In genomic region chr2:1642066-1642861, GRCh38 we compare ENCODE assay signal across 17 cellular contexts.
DNase-seq lines count a peak whose midpoint lies in the region; ATAC-seq and TF ChIP-seq lines count a peak whose summit lies in the region.
"Had no signal": no experiment of that assay in that cellular context is flagged by ENCODE, and none has a peak within 500 bp of the region (broad histone marks: within the 10 kb centered on the region; RNA-seq: fewer than 3 reads in every experiment).

No MANE protein-coding gene starts in this region.

- H3K4me3 ChIP-seq in H7 (ENCODE audit: insufficient read depth, low read depth, low read length) (no peak overlapping the region), brain microvascular endothelial cell (ENCODE audit: low read depth, low read length) (no peak overlapping the region), sigmoid colon (no peak overlapping the region)
- H3K4me3 ChIP-seq: heart left ventricle, lower lobe of right lung, ovary, upper lobe of right lung had no signal

- no peaks in the 10 kb centered on the region for H3K36me3 Mint-ChIP-seq in natural killer cell treated with Interleukin-12 subunit alpha and Interleukin-12 subunit beta and Interleukin-15 and Interleukin-18, amount 100 ng/mL, for 72 hours
- no peaks in the 10 kb centered on the region for H3K36me3 Mint-ChIP-seq in activated T-helper 2 cell treated with anti-CD3 and anti-CD28 coated beads, Interferon-gamma antibody, Interleukin-2, Interleukin-4, amounts not matched to agents 10 μg/mL and 5 μg/mL and 100 μg/mL, durations not matched to agents 14 hours and 24 hours and 36 hours (ENCODE audit: low read depth)

- peaks cover 8% of the 10 kb centered on the region for H3K36me3 ChIP-seq in H7 (replicated peaks; ENCODE audit: control insufficient read depth, insufficient read depth, low read length)
- H3K36me3 ChIP-seq in brain microvascular endothelial cell (replicated peaks): peaks cover 38% of the 10 kb centered on the region
- H3K36me3 ChIP-seq in sigmoid colon: peaks cover 20 to 65% (median 36%) of the 10 kb centered on the region in 4 donors
- H3K36me3 ChIP-seq: ovary, upper lobe of right lung had no signal

- no peak for TF ChIP-seq POLR2A in sigmoid colon (IDR thresholded peaks at IDR 0.05)

- in situ Hi-C loops in brain microvascular endothelial cell (cut with HindIII; ENCODE audit: low pct_ligation_motif_present, low sequenced_read_pairs): no loop called here

- no peak for TF ChIP-seq CTCF in brain microvascular endothelial cell (IDR thresholded peaks at IDR 0.05; ENCODE audit: low read depth, low read length, missing control alignments)
- TF ChIP-seq CTCF in sigmoid colon (IDR thresholded peaks at IDR 0.05): no peak

- peaks cover 0 to 17% (median 7%) of the 10 kb centered on the region in 4 donors for H3K4me1 ChIP-seq in sigmoid colon

- no peak for TF ChIP-seq EP300 in sigmoid colon (IDR thresholded peaks at IDR 0.05)

- H3K27me3 Mint-ChIP-seq in natural killer cell treated with Interleukin-12 subunit alpha and Interleukin-12 subunit beta and Interleukin-15 and Interleukin-18, amount 100 ng/mL, for 72 hours: no peaks in the 10 kb centered on the region
- no peaks in the 10 kb centered on the region for H3K27me3 Mint-ChIP-seq in activated T-helper 2 cell treated with anti-CD3 and anti-CD28 coated beads, Interferon-gamma antibody, Interleukin-2, Interleukin-4, amounts not matched to agents 10 μg/mL and 5 μg/mL and 100 μg/mL, durations not matched to agents 14 hours and 24 hours and 36 hours (ENCODE audit: low read depth)
- H3K27me3 Mint-ChIP-seq: activated CD4-positive, alpha-beta memory T cell treated with anti-CD3 and anti-CD28 coated beads, Interleukin-2, amount 10 ng/mL, durations not matched to agents 7 days and 5 days had no signal

- H3K9me3 Mint-ChIP-seq in natural killer cell treated with Interleukin-12 subunit alpha and Interleukin-12 subunit beta and Interleukin-15 and Interleukin-18, amount 100 ng/mL, for 72 hours: no peaks in the 10 kb centered on the region
- H3K9me3 Mint-ChIP-seq in activated T-helper 2 cell treated with anti-CD3 and anti-CD28 coated beads, Interferon-gamma antibody, Interleukin-2, Interleukin-4, amounts not matched to agents 10 μg/mL and 5 μg/mL and 100 μg/mL, durations not matched to agents 14 hours and 24 hours and 36 hours: no peaks in the 10 kb centered on the region
- H3K9me3 Mint-ChIP-seq: activated CD4-positive, alpha-beta memory T cell treated with anti-CD3 and anti-CD28 coated beads, Interleukin-2, amount 10 ng/mL, durations not matched to agents 7 days and 5 days had no signal

- no peaks in the 10 kb centered on the region for H3K9me3 ChIP-seq in sigmoid colon
- H3K9me3 ChIP-seq: heart left ventricle, lower lobe of right lung, ovary, upper lobe of right lung had no signal

- no peaks in the 10 kb centered on the region for H3K4me1 Mint-ChIP-seq in natural killer cell treated with Interleukin-12 subunit alpha and Interleukin-12 subunit beta and Interleukin-15 and Interleukin-18, amount 100 ng/mL, for 72 hours (ENCODE audit: low read depth in 2 of 2)
- H3K4me1 Mint-ChIP-seq in activated T-helper 2 cell treated with anti-CD3 and anti-CD28 coated beads, Interferon-gamma antibody, Interleukin-2, Interleukin-4, amounts not matched to agents 10 μg/mL and 5 μg/mL and 100 μg/mL, durations not matched to agents 14 hours and 24 hours and 36 hours (ENCODE audit: low read depth): no peaks in the 10 kb centered on the region
- H3K4me1 Mint-ChIP-seq: activated CD4-positive, alpha-beta memory T cell treated with anti-CD3 and anti-CD28 coated beads, Interleukin-2, amount 10 ng/mL, durations not matched to agents 7 days and 5 days had no signal

- no peak overlapping the region for H3K4me3 Mint-ChIP-seq in natural killer cell treated with Interleukin-12 subunit alpha and Interleukin-12 subunit beta and Interleukin-15 and Interleukin-18, amount 100 ng/mL, for 72 hours
- no peak overlapping the region for H3K4me3 Mint-ChIP-seq in activated T-helper 2 cell treated with anti-CD3 and anti-CD28 coated beads, Interferon-gamma antibody, Interleukin-2, Interleukin-4, amounts not matched to agents 10 μg/mL and 5 μg/mL and 100 μg/mL, durations not matched to agents 14 hours and 24 hours and 36 hours (ENCODE audit: low read depth)
- H3K4me3 Mint-ChIP-seq: activated CD4-positive, alpha-beta memory T cell treated with anti-CD3 and anti-CD28 coated beads, Interleukin-2, amount 10 ng/mL, durations not matched to agents 7 days and 5 days had no signal

- ATAC-seq in natural killer cell treated with Interleukin-12 subunit alpha and Interleukin-12 subunit beta and Interleukin-15 and Interleukin-18, amount 100 ng/mL, for 72 hours: no peak

- WGBS in sigmoid colon, 2 donors: 92 to 96% methylated on average over 15 of the region's 15 CpGs

- H3K27ac ChIP-seq in brain microvascular endothelial cell (no peak overlapping the region), sigmoid colon (peak overlapping the region; percentile 13 to 80 (median 36))
- H3K27ac ChIP-seq: lower lobe of right lung, ovary, upper lobe of right lung had no signal

- no peak overlapping the region for H3K27ac Mint-ChIP-seq in natural killer cell treated with Interleukin-12 subunit alpha and Interleukin-12 subunit beta and Interleukin-15 and Interleukin-18, amount 100 ng/mL, for 72 hours
- H3K27ac Mint-ChIP-seq in activated T-helper 2 cell treated with anti-CD3 and anti-CD28 coated beads, Interferon-gamma antibody, Interleukin-2, Interleukin-4, amounts not matched to agents 10 μg/mL and 5 μg/mL and 100 μg/mL, durations not matched to agents 14 hours and 24 hours and 36 hours: no peak overlapping the region
- H3K27ac Mint-ChIP-seq: activated CD4-positive, alpha-beta memory T cell treated with anti-CD3 and anti-CD28 coated beads, Interleukin-2, amount 10 ng/mL, durations not matched to agents 7 days and 5 days had no signal

- intact Hi-C loops in sigmoid colon (cut with DNase I): no loop called here
- intact Hi-C loops in activated T-helper 2 cell treated with anti-CD3 and anti-CD28 coated beads, Interferon-gamma antibody, Interleukin-2, Interleukin-4, amounts not matched to agents 10 μg/mL and 5 μg/mL and 100 μg/mL, durations not matched to agents 14 hours and 24 hours and 36 hours (cut with micrococcal nuclease): no loop called here

- peak; percentile 71 for DNase-seq in H7
- DNase-seq in brain microvascular endothelial cell: peak; percentile 14
- peak; percentile 27 for DNase-seq in iris pigment epithelial cell (ENCODE audit: low read depth)
- peak; percentile 64 for DNase-seq in sigmoid colon
- DNase-seq in natural killer cell treated with Interleukin-12 subunit alpha and Interleukin-12 subunit beta and Interleukin-15 and Interleukin-18, amount 100 ng/mL, for 72 hours (ENCODE audit: low spot score): no peak
- DNase-seq in activated CD4-positive, alpha-beta T cell treated with anti-CD3 and anti-CD28 coated beads for 4 hours: no peak
- DNase-seq in dermis blood vessel endothelial cell: no peak
- no peak for DNase-seq in activated T-helper 2 cell treated with anti-CD3 and anti-CD28 coated beads, Interferon-gamma antibody, Interleukin-2, Interleukin-4, amounts not matched to agents 10 μg/mL and 5 μg/mL and 100 μg/mL, durations not matched to agents 14 hours and 24 hours and 36 hours (ENCODE audit: low spot score)
- DNase-seq: activated CD4-positive, alpha-beta memory T cell treated with anti-CD3 and anti-CD28 coated beads, Interleukin-2, amount 10 ng/mL, durations not matched to agents 7 days and 5 days; activated effector memory CD4-positive, alpha-beta T cell treated with anti-CD3 and anti-CD28 coated beads, Interleukin-2, amount 50 U/mL, for 16 hours; DMS79 treated with DMSO at 0.1 percent for 48 hours; lower lobe of right lung; NCI-H2029 treated with DMSO at 0.1 percent for 48 hours; SHP77 treated with DMSO at 0.1 percent for 48 hours; upper lobe of right lung had no signal

- H3K27me3 ChIP-seq in H7 (ENCODE audit: control insufficient read depth, insufficient read depth, low read length) (no peaks in the 10 kb centered on the region), brain microvascular endothelial cell (replicated peaks) (no peaks in the 10 kb centered on the region), sigmoid colon (no peaks in the 10 kb centered on the region)
- H3K27me3 ChIP-seq: heart left ventricle, ovary, upper lobe of right lung had no signal

Comparison
In these comparisons a context has a peak if more than half of its experiments do, and no peak if none do; other contexts are left out.
1. DNase-seq: peak in H7 (single experiment), brain microvascular endothelial cell (single experiment), iris pigment epithelial cell (single experiment) and sigmoid colon (single experiment); none in natural killer cell treated with Interleukin-12 subunit alpha and Interleukin-12 subunit beta and Interleukin-15 and Interleukin-18, amount 100 ng/mL, for 72 hours (single experiment), activated CD4-positive, alpha-beta T cell treated with anti-CD3 and anti-CD28 coated beads for 4 hours (0 of 2), dermis blood vessel endothelial cell (single experiment) and activated T-helper 2 cell treated with anti-CD3 and anti-CD28 coated beads, Interferon-gamma antibody, Interleukin-2, Interleukin-4, amounts not matched to agents 10 μg/mL and 5 μg/mL and 100 μg/mL, durations not matched to agents 14 hours and 24 hours and 36 hours (single experiment).